Comparison of ENCODE assay signal across 1 cellular context in genomic region chr2:219215871-219216536, GRCh38.
TF ChIP-seq lines count a peak whose summit lies in the region.

No MANE protein-coding gene starts in this region.

TF ChIP-seq in IMR-90, 13 proteins besides CTCF, POLR2A, EP300 and RAD21:
- TF ChIP-seq BHLHE40 (IDR thresholded peaks at IDR 0.05; ENCODE audit: low read depth, low read length), result no peak
- no peak for TF ChIP-seq USF2 (IDR thresholded peaks at IDR 0.05; ENCODE audit: low read depth, low read length)
- TF ChIP-seq, protein P1, sequence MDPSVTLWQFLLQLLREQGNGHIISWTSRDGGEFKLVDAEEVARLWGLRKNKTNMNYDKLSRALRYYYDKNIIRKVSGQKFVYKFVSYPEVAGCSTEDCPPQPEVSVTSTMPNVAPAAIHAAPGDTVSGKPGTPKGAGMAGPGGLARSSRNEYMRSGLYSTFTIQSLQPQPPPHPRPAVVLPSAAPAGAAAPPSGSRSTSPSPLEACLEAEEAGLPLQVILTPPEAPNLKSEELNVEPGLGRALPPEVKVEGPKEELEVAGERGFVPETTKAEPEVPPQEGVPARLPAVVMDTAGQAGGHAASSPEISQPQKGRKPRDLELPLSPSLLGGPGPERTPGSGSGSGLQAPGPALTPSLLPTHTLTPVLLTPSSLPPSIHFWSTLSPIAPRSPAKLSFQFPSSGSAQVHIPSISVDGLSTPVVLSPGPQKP (IDR thresholded peaks at IDR 0.05; ENCODE audit: borderline replicate concordance, low read depth, low read length), result no peak
- no peak for TF ChIP-seq MAFK (IDR thresholded peaks at IDR 0.05; ENCODE audit: low read depth, low read length)
- no peak for TF ChIP-seq SMC3 (IDR thresholded peaks at IDR 0.05; ENCODE audit: low read depth, low read length)
TF ChIP-seq in IMR-90: peak in this region for 0.
